22 cellular contexts compared by ENCODE assay signal in genomic region chr4:78606035-78606434, GRCh38. TPM values are rescaled to one million over a fixed set of nuclear protein-coding genes. Genes with fewer than 3 reads are reported as not detected.
"Had no signal": no experiment of that assay in that cellular context is flagged by ENCODE, and none has a peak within 500 bp of the region (broad histone marks: within the 10 kb centered on the region; RNA-seq: fewer than 3 reads in every experiment).

No MANE protein-coding gene starts in this region.

- DNase-seq: IMR-90, Kasumi-1, MM.1S, NCI-H1048, NCI-H1105, NCI-H1417, NCI-H1436 treated with DMSO at 0.1 percent for 48 hours, NCI-H1694, NCI-H187 treated with DMSO at 0.1 percent for 48 hours, NCI-H2029 treated with DMSO at 0.1 percent for 48 hours, NCI-H2171 treated with DMSO at 0.1 percent for 48 hours, NCI-H345, NCI-H446 treated with DMSO at 0.1 percent for 48 hours, NCI-H510A treated with DMSO at 0.1 percent for 48 hours, NCI-H526, NCI-H82, PC-3, SHP77 had no signal

- H3K4me2 ChIP-seq: KMS-11 had no signal

- H3K27ac ChIP-seq: KMS-11, RWPE1 had no signal

- H3K9ac ChIP-seq: KMS-11 had no signal

- ATAC-seq: Panc1, PC-3 had no signal

RNA-seq across cellular contexts. Expression of gene ANXA3, which starts 54.5 kb away (rescaled TPM):
- total RNA-seq: OCI-LY7 had no signal
